2 cellular contexts compared by ENCODE assay signal in genomic region chr20:18174906-18175683, GRCh38.
TF ChIP-seq lines count a peak whose summit lies in the region.

No MANE protein-coding gene starts in this region.

TF ChIP-seq in GM23338, 12 proteins besides CTCF, POLR2A, EP300 and RAD21:
- TF ChIP-seq ZNF331 (CRISPR knock-in tag; IDR thresholded peaks at IDR 0.05; ENCODE audit: low read depth) (no peak), NANOG (IDR thresholded peaks at IDR 0.05; ENCODE audit: borderline replicate concordance) (no peak), ETS1 (IDR thresholded peaks at IDR 0.05) (no peak), ZNF462 (CRISPR knock-in tag; IDR thresholded peaks at IDR 0.05) (no peak), EZH2phosphoT487 (IDR thresholded peaks at IDR 0.05; ENCODE audit: unreplicated experiment) (no peak), JUNB (IDR thresholded peaks at IDR 0.05; ENCODE audit: unreplicated experiment) (no peak)

TF ChIP-seq in SK-N-SH, 30 proteins besides CTCF, POLR2A, EP300 and RAD21:
- no peak for TF ChIP-seq RXRA (IDR thresholded peaks at IDR 0.05; ENCODE audit: borderline replicate concordance, low read depth)
- TF ChIP-seq, protein P1, sequence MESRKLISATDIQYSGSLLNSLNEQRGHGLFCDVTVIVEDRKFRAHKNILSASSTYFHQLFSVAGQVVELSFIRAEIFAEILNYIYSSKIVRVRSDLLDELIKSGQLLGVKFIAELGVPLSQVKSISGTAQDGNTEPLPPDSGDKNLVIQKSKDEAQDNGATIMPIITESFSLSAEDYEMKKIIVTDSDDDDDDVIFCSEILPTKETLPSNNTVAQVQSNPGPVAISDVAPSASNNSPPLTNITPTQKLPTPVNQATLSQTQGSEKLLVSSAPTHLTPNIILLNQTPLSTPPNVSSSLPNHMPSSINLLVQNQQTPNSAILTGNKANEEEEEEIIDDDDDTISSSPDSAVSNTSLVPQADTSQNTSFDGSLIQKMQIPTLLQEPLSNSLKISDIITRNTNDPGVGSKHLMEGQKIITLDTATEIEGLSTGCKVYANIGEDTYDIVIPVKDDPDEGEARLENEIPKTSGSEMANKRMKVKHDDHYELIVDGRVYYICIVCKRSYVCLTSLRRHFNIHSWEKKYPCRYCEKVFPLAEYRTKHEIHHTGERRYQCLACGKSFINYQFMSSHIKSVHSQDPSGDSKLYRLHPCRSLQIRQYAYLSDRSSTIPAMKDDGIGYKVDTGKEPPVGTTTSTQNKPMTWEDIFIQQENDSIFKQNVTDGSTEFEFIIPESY (IDR thresholded peaks at IDR 0.05; ENCODE audit: borderline replicate concordance, low read depth) = no peak
- TF ChIP-seq POLR2AphosphoS5 (IDR thresholded peaks at IDR 0.05; ENCODE audit: low read depth, low read length) = no peak
- TF ChIP-seq TAF1 (IDR thresholded peaks at IDR 0.05; ENCODE audit: borderline replicate concordance, low read depth, low read length) = no peak
- no peak for TF ChIP-seq RFX5 (IDR thresholded peaks at IDR 0.05; ENCODE audit: low read length)
